In the genomic region with DNA sequence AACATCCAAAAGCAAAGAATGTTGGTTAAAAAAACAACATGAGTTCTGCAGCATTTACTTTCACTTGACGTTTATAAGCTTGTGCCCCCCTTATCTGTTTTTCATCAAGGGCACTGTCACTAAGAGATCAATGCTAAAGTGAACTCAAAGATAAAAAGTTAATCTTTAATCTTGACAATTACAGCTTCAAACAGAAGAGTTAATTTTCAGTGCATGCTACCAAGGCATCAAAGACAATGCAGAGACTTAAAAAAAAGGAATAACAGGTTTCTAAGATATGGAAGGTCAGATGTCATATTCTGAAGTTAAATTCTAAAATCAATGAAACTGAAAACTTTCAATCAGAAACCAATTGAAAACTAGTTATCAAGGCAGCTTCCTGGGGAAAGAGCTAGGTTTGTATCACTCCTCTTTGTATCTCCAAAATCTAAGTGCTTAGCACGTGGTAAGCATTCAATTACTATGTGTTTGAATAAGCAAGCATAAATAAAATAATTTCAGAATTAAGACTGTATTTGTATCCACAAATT, we compare ENCODE assay signal across 20 cellular contexts.
"Had no signal": no experiment of that assay in that cellular context is flagged by ENCODE, and none has a peak within 500 bp of the region (broad histone marks: within the 10 kb centered on the region; RNA-seq: fewer than 3 reads in every experiment).

No MANE protein-coding gene starts in this region.

- H3K27ac ChIP-seq: coronary artery, foreskin keratinocyte, lower lobe of right lung, parathyroid adenoma, prostate gland, thoracic aorta, transverse colon had no signal

- H3K36me3 ChIP-seq: prostate gland had no signal

- H3K79me2 ChIP-seq: parathyroid adenoma had no signal

- H3K4me3 ChIP-seq: coronary artery, lower lobe of right lung, prostate gland, thoracic aorta, transverse colon had no signal

- H2AFZ ChIP-seq: parathyroid adenoma had no signal

- H3K9me3 ChIP-seq: lower lobe of right lung, prostate gland, thoracic aorta, transverse colon had no signal

- H3K27me3 ChIP-seq: foreskin keratinocyte, transverse colon had no signal

- H3K4me1 ChIP-seq: lower lobe of right lung, parathyroid adenoma, prostate gland had no signal

- H3K9ac ChIP-seq: parathyroid adenoma had no signal

- DNase-seq: effector CD4-positive, alpha-beta T cell; endodermal cell; erythroblast; foreskin keratinocyte; head of caudate nucleus; hippocampal formation; lower lobe of right lung; midbrain; naive B cell; nephron progenitor cell; stimulated activated CD4-positive, alpha-beta T cell treated with anti-CD3 and anti-CD28 coated beads, Interleukin-2, amount 100 ng/mL, for 24 hours; stimulated activated CD4-positive, alpha-beta T cell treated with anti-CD3 and anti-CD28 coated beads, Interleukin-4, amount 100 ng/mL, for 4 hours; stimulated activated naive B cell treated with anti-CD40 and anti-IgM and Interleukin-4, amounts not matched to agents 10 μg/mL and 1 μg/mL and 100 μg/mL, for 72 hours; stimulated activated naive CD8-positive, alpha-beta T cell treated with anti-CD3 and anti-CD28 coated beads, Interleukin-15, amount 100 ng/mL, for 72 hours; transverse colon had no signal

- ATAC-seq: foreskin keratinocyte; lower lobe of right lung; sciatic nerve; stimulated activated naive B cell treated with anti-CD40 and anti-IgM and Interleukin-4, amounts not matched to agents 10 μg/mL and 1 μg/mL and 100 μg/mL, for 72 hours; stimulated activated naive CD8-positive, alpha-beta T cell treated with anti-CD3 and anti-CD28 coated beads, Interleukin-15, amount 100 ng/mL, for 72 hours had no signal
